ENCODE assay signal across 11 cellular contexts in genomic region chr1:162678439-162678838, GRCh38. TPM values are rescaled to one million over a fixed set of nuclear protein-coding genes. Genes with fewer than 3 reads are reported as not detected.
DNase-seq lines count a peak whose midpoint lies in the region; FAIRE-seq and TF ChIP-seq lines count a peak whose summit lies in the region.
"Had no signal": no experiment of that assay in that cellular context is flagged by ENCODE, and none has a peak within 500 bp of the region (broad histone marks: within the 10 kb centered on the region; RNA-seq: fewer than 3 reads in every experiment).

No MANE protein-coding gene starts in this region.

- H3K9ac ChIP-seq in subcutaneous abdominal adipose tissue (ENCODE audit: low read length in 5 of 5), result peak overlapping the region in 1 of 5 donors; percentile 72

- no peaks in the 10 kb centered on the region for H3K9me3 ChIP-seq in subcutaneous abdominal adipose tissue (ENCODE audit: control insufficient read depth in 5 of 5, low read length in 5 of 5)

- no peak for TF ChIP-seq POLR2A in erythroblast (IDR thresholded peaks at IDR 0.05; ENCODE audit: low read length)

- H3K27ac ChIP-seq in subcutaneous abdominal adipose tissue (ENCODE audit: low read depth, low read length), result peak overlapping the region; percentile 82

- peaks cover 2 to 66% (median 56%) of the 10 kb centered on the region in 5 donors for H3K4me1 ChIP-seq in subcutaneous abdominal adipose tissue (ENCODE audit: control insufficient read depth in 5 of 5, insufficient read depth in 5 of 5, low read length in 5 of 5)

- no peak overlapping the region for H3K4me3 ChIP-seq in bronchial epithelial cell (ENCODE audit: low read depth, low read length)
- no peak overlapping the region for H3K4me3 ChIP-seq in subcutaneous abdominal adipose tissue (ENCODE audit: low read depth in 1 of 5, low read length in 5 of 5)

- no peak for TF ChIP-seq CTCF in bronchial epithelial cell (IDR thresholded peaks at IDR 0.05; ENCODE audit: insufficient read depth, low read length, severe bottlenecking)

- DNase-seq in HTR-8/SVneo (ENCODE audit: insufficient read length, low spot score) (peak; percentile 30), bronchial epithelial cell (ENCODE audit: low read depth) (peak; percentile 7), kidney glomerular epithelial cell (lab: John Stamatoyannopoulos, UW) (peak; percentile 73), epidermal melanocyte (ENCODE audit: insufficient read length, low spot score) (no peak), NCI-H128 (lab: John Stamatoyannopoulos, UW; ENCODE audit: unreplicated experiment) (no peak), erythroblast (lab: John Stamatoyannopoulos, UW) (no peak), ureter (ENCODE audit: low spot score) (no peak)
- DNase-seq: activated CD4-positive, alpha-beta T cell treated with anti-CD3 and anti-CD28 coated beads, Interleukin-2, amount 10 ng/mL, durations not matched to agents 7 days and 5 days; naive thymus-derived CD4-positive, alpha-beta T cell had no signal

- no peak for FAIRE-seq in HTR-8/SVneo (lab: Jason Lieb, UNC)
- no peak for FAIRE-seq in bronchial epithelial cell (lab: Jason Lieb, UNC)
- FAIRE-seq: frontal cortex had no signal

- H3K27me3 ChIP-seq in bronchial epithelial cell (ENCODE audit: control insufficient read depth, insufficient read depth, low read length) (no peaks in the 10 kb centered on the region), subcutaneous abdominal adipose tissue (ENCODE audit: control insufficient read depth in 5 of 5, insufficient read depth in 4 of 5, low read length in 5 of 5) (no peaks in the 10 kb centered on the region)

- H3K36me3 ChIP-seq in bronchial epithelial cell (ENCODE audit: control insufficient read depth, insufficient read depth, low read length) (no peaks in the 10 kb centered on the region), subcutaneous abdominal adipose tissue (ENCODE audit: control insufficient read depth in 5 of 5, insufficient read depth in 5 of 5, low read length in 5 of 5) (no peaks in the 10 kb centered on the region)

RNA-seq across cellular contexts. Expression of gene DDR2, which starts 46.2 kb away (rescaled TPM):
- 1.5 and 4.7 TPM in 2 replicates for total RNA-seq in bronchial epithelial cell
- 60.3 TPM for total RNA-seq in ureter

Comparison
In these comparisons a context has a peak if more than half of its experiments do, and no peak if none do; other contexts are left out.
1. DNase-seq: peak in HTR-8/SVneo (single experiment), bronchial epithelial cell (single experiment) and kidney glomerular epithelial cell (single experiment); none in epidermal melanocyte (single experiment), NCI-H128 (single experiment), erythroblast (0 of 2) and ureter (single experiment).
2. RNA of gene DDR2, which starts 46.2 kb away (total RNA-seq): 60.3 TPM in ureter (single experiment); 1.5 to 4.7 TPM in bronchial epithelial cell; every median in the first group is over 10 times any median in the second.